10 cellular contexts compared by ENCODE assay signal in the genomic region with DNA sequence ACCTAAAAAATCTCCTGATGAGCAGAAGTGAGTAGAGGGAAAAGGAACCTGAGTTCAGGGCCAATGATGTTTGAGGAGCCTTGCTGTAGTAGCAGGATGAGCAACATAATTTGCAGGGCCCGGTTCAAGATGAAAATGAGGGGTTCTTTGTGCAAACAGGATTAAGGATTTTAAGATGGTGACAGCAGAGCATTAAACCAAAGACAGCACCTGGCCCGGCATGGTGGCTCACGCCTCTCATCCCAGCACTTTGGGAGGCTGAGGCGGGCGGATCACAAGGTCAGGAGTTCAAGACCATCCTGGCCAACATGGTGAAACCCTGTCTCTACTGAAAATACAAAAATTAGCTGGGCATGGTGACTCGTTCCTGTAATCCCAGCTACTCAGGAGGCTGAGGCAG. TPM values are rescaled to one million over a fixed set of nuclear protein-coding genes. Genes with fewer than 3 reads are reported as not detected.
DNase-seq lines count a peak whose midpoint lies in the region; ATAC-seq and TF ChIP-seq lines count a peak whose summit lies in the region.
"Not testable (repeated sequence)": the region's sequence is repeated elsewhere in the genome, so short reads cannot be mapped to it uniquely, and the experiment has no call there.
"Had no signal": no experiment of that assay in that cellular context is flagged by ENCODE, and none has a peak within 500 bp of the region (broad histone marks: within the 10 kb centered on the region; RNA-seq: fewer than 3 reads in every experiment).

No MANE protein-coding gene starts in this region.

- not testable (repeated sequence) for TF ChIP-seq POLR2A in gastrocnemius medialis (IDR thresholded peaks at IDR 0.05)

- H3K27ac ChIP-seq in CD4-positive, alpha-beta memory T cell (ENCODE audit: low read depth, low read length); H9 (ENCODE audit: insufficient read length, low read depth, low read length); mesendoderm (ENCODE audit: low read depth, low read length): not testable (repeated sequence)
- peak overlapping the region in 3 of 4 donors; percentile 54 to 92 (median 70) for H3K27ac ChIP-seq in gastrocnemius medialis

- not testable (repeated sequence) for H3K23me2 ChIP-seq in H9 (ENCODE audit: insufficient read length, low read depth, low read length, poor library complexity, severe bottlenecking)

- intact Hi-C loops in CD4-positive, alpha-beta memory T cell (cut with micrococcal nuclease); gastrocnemius medialis (cut with DNase I; ENCODE audit: low total_unique reads): not testable (repeated sequence)

- not testable (repeated sequence) for H3K56ac ChIP-seq in H9 (ENCODE audit: insufficient read length, low read depth, low read length)
- peak overlapping the region; percentile 19 for H3K56ac ChIP-seq in mesendoderm (ENCODE audit: low read length)

- peaks cover 52% of the 10 kb centered on the region for H3K4me1 ChIP-seq in CD4-positive, alpha-beta memory T cell (ENCODE audit: insufficient read depth, low read length)
- H3K4me1 ChIP-seq in H9 (ENCODE audit: insufficient read depth, low read length) = peaks cover 15% of the 10 kb centered on the region; the same call in 1 of the 2 replicates
- H3K4me1 ChIP-seq in mesendoderm (ENCODE audit: control insufficient read depth, low read depth, low read length) = not testable (repeated sequence)
- peaks cover 0 to 18% of the 10 kb centered on the region in 2 donors for H3K4me1 ChIP-seq in gastrocnemius medialis

- H3K79me2 ChIP-seq in H9 (ENCODE audit: insufficient read depth, low read length); mesendoderm (ENCODE audit: control insufficient read depth, insufficient read depth, low read length): not testable (repeated sequence)

- H3K36me3 Mint-ChIP-seq in CD4-positive, alpha-beta memory T cell; H9 (ENCODE audit: insufficient read depth in 1 of 3, low read depth in 3 of 3); T-helper 17 cell (ENCODE audit: low read depth); activated naive CD8-positive, alpha-beta T cell treated with anti-CD3 and anti-CD28 coated beads, Interleukin-2, amount 10 ng/mL, durations not matched to agents 7 days and 5 days; endothelial cell (ENCODE audit: low read depth, unreplicated experiment); neural crest cell (ENCODE audit: low read depth): not testable (repeated sequence)

- not testable (repeated sequence) for ATAC-seq in T-helper 17 cell; activated naive CD8-positive, alpha-beta T cell treated with anti-CD3 and anti-CD28 coated beads, Interleukin-2, amount 10 ng/mL, durations not matched to agents 7 days and 5 days (ENCODE audit: low read depth); gastrocnemius medialis

- peak overlapping the region in 1 of 8 donors; percentile 41 for H3K4me3 Mint-ChIP-seq in CD4-positive, alpha-beta memory T cell
- not testable (repeated sequence) for H3K4me3 Mint-ChIP-seq in H9; activated naive CD8-positive, alpha-beta T cell treated with anti-CD3 and anti-CD28 coated beads, Interleukin-2, amount 10 ng/mL, durations not matched to agents 7 days and 5 days; endothelial cell (ENCODE audit: unreplicated experiment); neural crest cell
- H3K4me3 Mint-ChIP-seq in T-helper 17 cell = peak overlapping the region; percentile 21

- not testable (repeated sequence) for H3K27me3 Mint-ChIP-seq in CD4-positive, alpha-beta memory T cell; H9 (ENCODE audit: low read depth); T-helper 17 cell; activated naive CD8-positive, alpha-beta T cell treated with anti-CD3 and anti-CD28 coated beads, Interleukin-2, amount 10 ng/mL, durations not matched to agents 7 days and 5 days; endothelial cell (ENCODE audit: unreplicated experiment)
- peaks cover 30% of the 10 kb centered on the region for H3K27me3 Mint-ChIP-seq in neural crest cell (ENCODE audit: low read depth)

- not testable (repeated sequence) for H2BK120ac ChIP-seq in H9 (ENCODE audit: low read depth, low read length, poor library complexity, severe bottlenecking); mesendoderm (ENCODE audit: low read depth, low read length)

- peaks cover 39 to 71% (median 52%) of the 10 kb centered on the region in 4 donors for H3K4me1 Mint-ChIP-seq in CD4-positive, alpha-beta memory T cell
- H3K4me1 Mint-ChIP-seq in H9 (peaks cover 71 to 73% of the 10 kb centered on the region in 2 experiments), T-helper 17 cell (peaks cover 36% of the 10 kb centered on the region), neural crest cell (peaks cover 24% of the 10 kb centered on the region)
- peaks cover 41% of the 10 kb centered on the region for H3K4me1 Mint-ChIP-seq in activated naive CD8-positive, alpha-beta T cell treated with anti-CD3 and anti-CD28 coated beads, Interleukin-2, amount 10 ng/mL, durations not matched to agents 7 days and 5 days
- not testable (repeated sequence) for H3K4me1 Mint-ChIP-seq in endothelial cell (ENCODE audit: unreplicated experiment)

- H3T11ph ChIP-seq in H9 (ENCODE audit: low read length) = not testable (repeated sequence)

- H4K20me1 ChIP-seq in H9 (ENCODE audit: control insufficient read depth, insufficient read depth, insufficient read length) = not testable (repeated sequence)

- H2AK5ac ChIP-seq in H9 (ENCODE audit: insufficient read length, low read length) = not testable (repeated sequence)
- H2AK5ac ChIP-seq in mesendoderm (ENCODE audit: low read length) = peak overlapping the region; percentile 1

- H3K27me3 ChIP-seq in CD4-positive, alpha-beta memory T cell (ENCODE audit: insufficient read depth, low read length); H9 (ENCODE audit: insufficient read depth, low read length); mesendoderm (ENCODE audit: insufficient read depth, low read length, poor library complexity); gastrocnemius medialis: not testable (repeated sequence)

- not testable (repeated sequence) for H2BK5ac ChIP-seq in H9 (ENCODE audit: insufficient read length, low read length)
- peak overlapping the region; percentile 43 for H2BK5ac ChIP-seq in mesendoderm (ENCODE audit: low read length)

- H3K36me3 ChIP-seq in CD4-positive, alpha-beta memory T cell (ENCODE audit: insufficient read depth, low read length); mesendoderm (ENCODE audit: control insufficient read depth, insufficient read depth, low read length); gastrocnemius medialis: not testable (repeated sequence)

- not testable (repeated sequence) for H2BK20ac ChIP-seq in H9 (ENCODE audit: low read depth, low read length, poor library complexity, severe bottlenecking)

- not testable (repeated sequence) for H3K9me3 Mint-ChIP-seq in CD4-positive, alpha-beta memory T cell; H9; activated naive CD8-positive, alpha-beta T cell treated with anti-CD3 and anti-CD28 coated beads, Interleukin-2, amount 10 ng/mL, durations not matched to agents 7 days and 5 days; endothelial cell (ENCODE audit: unreplicated experiment); neural crest cell

- H3K9ac ChIP-seq in H9 (ENCODE audit: extremely low read depth, insufficient read length, low read length); mesendoderm (ENCODE audit: low read length): not testable (repeated sequence)

- H3K79me1 ChIP-seq in H9 (ENCODE audit: insufficient read depth, low read depth, low read length, poor library complexity, severe bottlenecking); mesendoderm (ENCODE audit: low read length): not testable (repeated sequence)

- H2BK12ac ChIP-seq in H9 (ENCODE audit: insufficient read length, low read depth, low read length) = not testable (repeated sequence)

- POLR2A ChIA-PET in CD4-positive, alpha-beta memory T cell (lab: Charles Lee; ENCODE audit: partially characterized antibody) = interaction anchor here (1.1 to 4.8 kb wide), 2 partner anchors 45 to 58 kb away, joined by 4 to 27 read pairs; partner anchors contain the start of gene MALT1
- POLR2A ChIA-PET in activated naive CD8-positive, alpha-beta T cell treated with anti-CD3 and anti-CD28 coated beads, Interleukin-2, amount 10 ng/mL, durations not matched to agents 7 days and 5 days (lab: Charles Lee) = interaction anchor here (1.3 kb wide), 1 partner anchor 58 kb away, joined by 5 read pairs; the partner anchor contains the start of gene MALT1

- H3K14ac ChIP-seq in H9 (ENCODE audit: insufficient read depth, low read length) = not testable (repeated sequence)

- CTCF ChIA-PET in CD4-positive, alpha-beta memory T cell (lab: Charles Lee; ENCODE audit: partially characterized antibody) = interaction anchor here (1.0 to 2.0 kb wide), 4 partner anchors 13 to 151 kb away, joined by 3 to 6 read pairs (median 4); partner anchors contain the start of gene MALT1

- H3K4me3 ChIP-seq in CD4-positive, alpha-beta memory T cell (ENCODE audit: low read length in 2 of 2); mesendoderm (ENCODE audit: low read length); gastrocnemius medialis: not testable (repeated sequence)

- not testable (repeated sequence) for DNase-seq in CD4-positive, alpha-beta memory T cell; H9; T-helper 17 cell; activated naive CD8-positive, alpha-beta T cell treated with anti-CD3 and anti-CD28 coated beads, Interleukin-2, amount 10 ng/mL, durations not matched to agents 7 days and 5 days; endothelial cell (ENCODE audit: low spot score); mesendoderm; neural crest cell (ENCODE audit: low read depth, low spot score); gastrocnemius medialis

- H3K9me3 ChIP-seq in CD4-positive, alpha-beta memory T cell (ENCODE audit: control insufficient read depth in 1 of 2, low read length in 2 of 2); H9 (ENCODE audit: control insufficient read depth, low read depth, low read length); T-helper 17 cell (ENCODE audit: control insufficient read depth, low read length, poor library complexity, severe bottlenecking); gastrocnemius medialis: not testable (repeated sequence)

- H4K8ac ChIP-seq in H9 (replicated peaks; ENCODE audit: insufficient read length, low read depth, low read length); mesendoderm (ENCODE audit: low read depth, low read length): not testable (repeated sequence)

- H3K27ac Mint-ChIP-seq in CD4-positive, alpha-beta memory T cell = peak overlapping the region in 6 of 7 donors; percentile 49 to 90 (median 65)
- H3K27ac Mint-ChIP-seq in H9 (peak overlapping the region in 2 of 3 experiments; percentile 25 to 36; a peak in 4 of 7 replicates), T-helper 17 cell (peak overlapping the region; percentile 62), endothelial cell (ENCODE audit: unreplicated experiment) (peak overlapping the region; percentile 8), neural crest cell (ENCODE audit: unreplicated experiment) (peak overlapping the region; percentile 23)
- peak overlapping the region; percentile 8 for H3K27ac Mint-ChIP-seq in activated naive CD8-positive, alpha-beta T cell treated with anti-CD3 and anti-CD28 coated beads, Interleukin-2, amount 10 ng/mL, durations not matched to agents 7 days and 5 days

- H3K4ac ChIP-seq in H9 (ENCODE audit: low read depth, low read length); mesendoderm (ENCODE audit: low read depth, low read length): not testable (repeated sequence)

- in situ Hi-C loops in gastrocnemius medialis (cut with MboI; ENCODE audit: low sequenced_read_pairs in 4 of 4) = not testable (repeated sequence)

- WGBS in H9 (ENCODE audit: extremely low coverage, insufficient read length, low lambda C conversion rate) = no CpG with 5 or more reads among the region's 6 CpGs
- WGBS in mesendoderm (ENCODE audit: extremely low coverage, insufficient coverage, low lambda C conversion rate) = no CpG with 5 or more reads among the region's 6 CpGs

- H2BK15ac ChIP-seq in H9 (ENCODE audit: low read depth, low read length); mesendoderm (replicated peaks; ENCODE audit: low read depth): not testable (repeated sequence)

- not testable (repeated sequence) for H2AFZ ChIP-seq in H9 (ENCODE audit: low read length)

- not testable (repeated sequence) for H4K5ac ChIP-seq in H9 (ENCODE audit: insufficient read length, low read depth, low read length); mesendoderm (ENCODE audit: low read length)

- H4K91ac ChIP-seq in H9 (ENCODE audit: insufficient read length, low read depth, low read length) = not testable (repeated sequence)

- TF ChIP-seq CTCF in H9 (conservative IDR thresholded peaks at IDR 0.05); endothelial cell (IDR thresholded peaks at IDR 0.05; ENCODE audit: unreplicated experiment); neural crest cell (conservative IDR thresholded peaks at IDR 0.05); gastrocnemius medialis (IDR thresholded peaks at IDR 0.05 in 4 of 5, conservative IDR thresholded peaks at IDR 0.05 in 1 of 5): not testable (repeated sequence)

- H3K18ac ChIP-seq in H9 (ENCODE audit: insufficient read length, low read depth, low read length); mesendoderm (ENCODE audit: low read length): not testable (repeated sequence)

- not testable (repeated sequence) for H3K23ac ChIP-seq in H9 (ENCODE audit: insufficient read length, low read depth, low read length); mesendoderm (ENCODE audit: low read length)

- not testable (repeated sequence) for H3K4me2 ChIP-seq in H9 (ENCODE audit: insufficient read depth, insufficient read length, low read length); mesendoderm (ENCODE audit: low read length)

RNA-seq across cellular contexts. Expression of gene ALPK2, which starts 15.7 kb away (rescaled TPM):
- 1 to 10 TPM; 1.5 to 1.9 TPM for total RNA-seq in CD4-positive, alpha-beta memory T cell
- polyA plus RNA-seq in CD4-positive, alpha-beta memory T cell = under 1 TPM in 1 of 2 donors, not detected in 1; 0.30 TPM
- 0.37 and 0.50 TPM in 2 replicates for total RNA-seq in H9 (2021)
- 1 to 10 TPM in 1 of 2 donors, under 1 TPM in 1; 0.65 to 2.6 TPM for total RNA-seq in T-helper 17 cell
- total RNA-seq in activated naive CD8-positive, alpha-beta T cell treated with anti-CD3 and anti-CD28 coated beads, Interleukin-2, amount 10 ng/mL, durations not matched to agents 7 days and 5 days = under 1 TPM; 0.30 to 0.91 TPM
- total RNA-seq in endothelial cell (ENCODE audit: unreplicated experiment) = 0.59 TPM
- polyA plus RNA-seq in mesendoderm (2013, experiment 1 of 2) = 3.0 TPM
- polyA plus RNA-seq in mesendoderm (2013, experiment 2 of 2) = 3.0 TPM
- total RNA-seq in neural crest cell = 0.14 TPM in 1 of 2 replicates, not detected in the other
- 10 to 100 TPM; 46.6 to 81.5 (median 58.4) TPM for total RNA-seq in gastrocnemius medialis
- total RNA-seq: Calu3, HT-29 had no signal

RNA-seq across cellular contexts. Expression of gene MALT1, which starts 58.1 kb away (rescaled TPM):
- total RNA-seq in CD4-positive, alpha-beta memory T cell = 10 to 100 TPM; 90.4 to 96.7 TPM
- polyA plus RNA-seq in CD4-positive, alpha-beta memory T cell = 10 to 100 TPM; 60.3 to 64.4 TPM
- total RNA-seq in H9 (2021) (18.0 and 18.1 TPM in 2 replicates), T-helper 17 cell (100 to 1,000 TPM in 1 of 2 donors, 10 to 100 TPM in 1; 87.8 to 108 TPM), endothelial cell (ENCODE audit: unreplicated experiment) (17.3 TPM), neural crest cell (17.4 and 17.6 TPM in 2 replicates), gastrocnemius medialis (10 to 100 TPM in 3 of 4 donors, 1 to 10 TPM in 1; 9.9 to 24.8 (median 12.9) TPM)
- 10 to 100 TPM; 68.6 to 71.6 TPM for total RNA-seq in activated naive CD8-positive, alpha-beta T cell treated with anti-CD3 and anti-CD28 coated beads, Interleukin-2, amount 10 ng/mL, durations not matched to agents 7 days and 5 days
- polyA plus RNA-seq in mesendoderm (2013, experiment 1 of 2) = 17.6 TPM
- 17.7 TPM for polyA plus RNA-seq in mesendoderm (2013, experiment 2 of 2)

Comparison
In these comparisons a context has a peak if more than half of its experiments do, and no peak if none do; other contexts are left out.
1. H3K27ac Mint-ChIP-seq: peak in every context shown above with its lines; median percentile 65 in CD4-positive, alpha-beta memory T cell; 62 in T-helper 17 cell; 30 in H9; 23 in neural crest cell; 8 in activated naive CD8-positive, alpha-beta T cell treated with anti-CD3 and anti-CD28 coated beads, Interleukin-2, amount 10 ng/mL, durations not matched to agents 7 days and 5 days; 8 in endothelial cell.
2. RNA of gene ALPK2, which starts 15.7 kb away (total RNA-seq): 46.6 to 81.5 TPM in gastrocnemius medialis; 0.65 to 2.6 TPM in T-helper 17 cell, 1.5 to 1.9 TPM in CD4-positive, alpha-beta memory T cell, 0.30 to 0.91 TPM in activated naive CD8-positive, alpha-beta T cell treated with anti-CD3 and anti-CD28 coated beads, Interleukin-2, amount 10 ng/mL, durations not matched to agents 7 days and 5 days, 0.59 TPM in endothelial cell (single experiment), 0.37 to 0.50 TPM in H9 and 0.14 TPM in neural crest cell; every median in the first group is over 10 times any median in the second.